In the genomic region with DNA sequence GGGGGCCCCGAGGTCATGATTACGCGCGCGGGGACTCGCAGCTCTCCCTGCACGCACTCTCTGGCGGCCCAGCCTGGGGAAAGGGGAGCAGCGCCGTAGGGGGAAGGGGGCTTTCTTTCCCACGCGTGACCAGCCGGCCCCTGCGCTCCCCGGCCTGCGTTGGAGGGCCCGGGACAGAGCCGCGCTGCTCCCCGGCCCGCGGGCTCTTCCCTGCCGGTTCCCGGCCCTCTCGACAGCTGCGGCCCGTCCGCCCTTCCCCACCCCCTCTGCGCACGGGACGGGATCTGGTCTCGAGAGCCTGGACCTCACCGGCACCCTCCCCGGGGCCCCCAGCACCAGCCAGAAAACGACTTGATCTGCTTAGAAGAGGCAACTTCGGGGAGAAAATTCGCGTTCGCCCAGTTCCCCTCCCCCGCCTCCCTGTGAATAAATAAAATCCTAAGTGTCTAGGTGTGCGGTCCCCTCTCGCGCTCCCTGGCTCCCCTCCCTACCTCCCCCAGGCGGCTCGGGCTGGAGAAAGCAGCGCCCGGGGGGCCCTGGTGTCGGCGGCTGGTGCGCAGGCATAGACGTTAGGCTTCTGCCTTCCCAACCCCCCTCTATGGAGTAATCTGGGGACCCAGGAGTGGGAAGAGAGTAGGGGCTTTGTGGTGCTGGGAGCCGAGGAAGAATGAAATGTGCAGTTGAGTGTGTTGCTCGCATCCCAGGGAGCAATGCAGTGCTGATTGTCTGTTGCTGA, we compare ENCODE assay signal across 1 cellular context.
TF ChIP-seq lines count a peak whose summit lies in the region.

No MANE protein-coding gene starts in this region.

TF ChIP-seq in HepG2, 621 proteins besides CTCF, POLR2A, EP300 and RAD21 (continued from another document and continues in another):
- TF ChIP-seq KAT8 (CRISPR knock-in tag; IDR thresholded peaks at IDR 0.05) (peak; percentile 40; the same call in 1 of the 2 replicates), NR2F2 (IDR thresholded peaks at IDR 0.05; ENCODE audit: borderline replicate concordance, low read depth) (no peak), MTF2 (CRISPR knock-in tag; IDR thresholded peaks at IDR 0.05; ENCODE audit: borderline replicate concordance) (no peak), ZNF746 (CRISPR knock-in tag; IDR thresholded peaks at IDR 0.05) (no peak), ESRRA (CRISPR knock-in tag; IDR thresholded peaks at IDR 0.05; ENCODE audit: low read depth) (peak; percentile 20; the same call in 1 of the 2 replicates), JUNB (CRISPR knock-in tag; IDR thresholded peaks at IDR 0.05; ENCODE audit: borderline replicate concordance) (0 out of 2 replicates have a peak, but pooled peaks have one; percentile 8), PRPF4 (IDR thresholded peaks at IDR 0.05; ENCODE audit: low read depth, low read length, poor library complexity, severe bottlenecking) (peak; percentile 44), ZNF138 (CRISPR knock-in tag; IDR thresholded peaks at IDR 0.05; ENCODE audit: low read depth) (0 out of 2 replicates have a peak, but pooled peaks have one; percentile 5), FLYWCH1 (CRISPR knock-in tag; IDR thresholded peaks at IDR 0.05) (no peak), ZNF546 (CRISPR knock-in tag; conservative IDR thresholded peaks at IDR 0.05) (peak; percentile 79; the same call in 1 of the 2 replicates), ZNF230 (CRISPR knock-in tag; IDR thresholded peaks at IDR 0.05) (no peak), RXRA (CRISPR knock-in tag; IDR thresholded peaks at IDR 0.05) (0 out of 2 replicates have a peak, but pooled peaks have one; percentile 23), ZNF160 (CRISPR knock-in tag; IDR thresholded peaks at IDR 0.05) (no peak), MAZ (IDR thresholded peaks at IDR 0.05; ENCODE audit: borderline replicate concordance, low read depth, low read length) (no peak), MAZ (CRISPR knock-in tag; IDR thresholded peaks at IDR 0.05; ENCODE audit: low read depth) (peak; percentile 19; the same call in 1 of the 2 replicates), NBN (conservative IDR thresholded peaks at IDR 0.05) (no peak), NCOA5 (CRISPR knock-in tag; IDR thresholded peaks at IDR 0.05) (no peak), ZNF274 (CRISPR knock-in tag; IDR thresholded peaks at IDR 0.05) (0 out of 2 replicates have a peak, but pooled peaks have one; percentile 30), PHF8 (CRISPR knock-in tag; IDR thresholded peaks at IDR 0.05) (peak; percentile 38), ATF1 (CRISPR knock-in tag; IDR thresholded peaks at IDR 0.05) (no peak), NAIF1 (CRISPR knock-in tag; IDR thresholded peaks at IDR 0.05; ENCODE audit: borderline replicate concordance) (peak; percentile 3; the same call in 1 of the 2 replicates), PITX1 (CRISPR knock-in tag; IDR thresholded peaks at IDR 0.05) (peak; percentile 27; the same call in 1 of the 2 replicates), ZSCAN21 (CRISPR knock-in tag; IDR thresholded peaks at IDR 0.05; ENCODE audit: borderline replicate concordance) (peak; percentile 71), ZNF350 (CRISPR knock-in tag; IDR thresholded peaks at IDR 0.05; ENCODE audit: borderline replicate concordance, low read depth) (peak; percentile 32; the same call in 1 of the 2 replicates), RFXANK (CRISPR knock-in tag; IDR thresholded peaks at IDR 0.05) (peak; percentile 18; the same call in 1 of the 2 replicates), ISL2 (CRISPR knock-in tag; IDR thresholded peaks at IDR 0.05) (no peak), ZNF841 (CRISPR knock-in tag; IDR thresholded peaks at IDR 0.05; ENCODE audit: borderline replicate concordance) (no peak), ASH2L (IDR thresholded peaks at IDR 0.05; ENCODE audit: insufficient read length, low read depth, low read length) (peak; percentile 12), KMT2A (CRISPR knock-in tag; IDR thresholded peaks at IDR 0.05) (peak; percentile 27), ZNF615 (CRISPR knock-in tag; IDR thresholded peaks at IDR 0.05; ENCODE audit: borderline replicate concordance) (0 out of 2 replicates have a peak, but pooled peaks have one; percentile 4)
- TF ChIP-seq, protein P1, sequence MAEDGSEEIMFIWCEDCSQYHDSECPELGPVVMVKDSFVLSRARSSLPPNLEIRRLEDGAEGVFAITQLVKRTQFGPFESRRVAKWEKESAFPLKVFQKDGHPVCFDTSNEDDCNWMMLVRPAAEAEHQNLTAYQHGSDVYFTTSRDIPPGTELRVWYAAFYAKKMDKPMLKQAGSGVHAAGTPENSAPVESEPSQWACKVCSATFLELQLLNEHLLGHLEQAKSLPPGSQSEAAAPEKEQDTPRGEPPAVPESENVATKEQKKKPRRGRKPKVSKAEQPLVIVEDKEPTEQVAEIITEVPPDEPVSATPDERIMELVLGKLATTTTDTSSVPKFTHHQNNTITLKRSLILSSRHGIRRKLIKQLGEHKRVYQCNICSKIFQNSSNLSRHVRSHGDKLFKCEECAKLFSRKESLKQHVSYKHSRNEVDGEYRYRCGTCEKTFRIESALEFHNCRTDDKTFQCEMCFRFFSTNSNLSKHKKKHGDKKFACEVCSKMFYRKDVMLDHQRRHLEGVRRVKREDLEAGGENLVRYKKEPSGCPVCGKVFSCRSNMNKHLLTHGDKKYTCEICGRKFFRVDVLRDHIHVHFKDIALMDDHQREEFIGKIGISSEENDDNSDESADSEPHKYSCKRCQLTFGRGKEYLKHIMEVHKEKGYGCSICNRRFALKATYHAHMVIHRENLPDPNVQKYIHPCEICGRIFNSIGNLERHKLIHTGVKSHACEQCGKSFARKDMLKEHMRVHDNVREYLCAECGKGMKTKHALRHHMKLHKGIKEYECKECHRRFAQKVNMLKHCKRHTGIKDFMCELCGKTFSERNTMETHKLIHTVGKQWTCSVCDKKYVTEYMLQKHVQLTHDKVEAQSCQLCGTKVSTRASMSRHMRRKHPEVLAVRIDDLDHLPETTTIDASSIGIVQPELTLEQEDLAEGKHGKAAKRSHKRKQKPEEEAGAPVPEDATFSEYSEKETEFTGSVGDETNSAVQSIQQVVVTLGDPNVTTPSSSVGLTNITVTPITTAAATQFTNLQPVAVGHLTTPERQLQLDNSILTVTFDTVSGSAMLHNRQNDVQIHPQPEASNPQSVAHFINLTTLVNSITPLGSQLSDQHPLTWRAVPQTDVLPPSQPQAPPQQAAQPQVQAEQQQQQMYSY (CRISPR knock-in tag; IDR thresholded peaks at IDR 0.05): peak; percentile 48; the same call in 1 of the 2 replicates
- TF ChIP-seq, protein P2, sequence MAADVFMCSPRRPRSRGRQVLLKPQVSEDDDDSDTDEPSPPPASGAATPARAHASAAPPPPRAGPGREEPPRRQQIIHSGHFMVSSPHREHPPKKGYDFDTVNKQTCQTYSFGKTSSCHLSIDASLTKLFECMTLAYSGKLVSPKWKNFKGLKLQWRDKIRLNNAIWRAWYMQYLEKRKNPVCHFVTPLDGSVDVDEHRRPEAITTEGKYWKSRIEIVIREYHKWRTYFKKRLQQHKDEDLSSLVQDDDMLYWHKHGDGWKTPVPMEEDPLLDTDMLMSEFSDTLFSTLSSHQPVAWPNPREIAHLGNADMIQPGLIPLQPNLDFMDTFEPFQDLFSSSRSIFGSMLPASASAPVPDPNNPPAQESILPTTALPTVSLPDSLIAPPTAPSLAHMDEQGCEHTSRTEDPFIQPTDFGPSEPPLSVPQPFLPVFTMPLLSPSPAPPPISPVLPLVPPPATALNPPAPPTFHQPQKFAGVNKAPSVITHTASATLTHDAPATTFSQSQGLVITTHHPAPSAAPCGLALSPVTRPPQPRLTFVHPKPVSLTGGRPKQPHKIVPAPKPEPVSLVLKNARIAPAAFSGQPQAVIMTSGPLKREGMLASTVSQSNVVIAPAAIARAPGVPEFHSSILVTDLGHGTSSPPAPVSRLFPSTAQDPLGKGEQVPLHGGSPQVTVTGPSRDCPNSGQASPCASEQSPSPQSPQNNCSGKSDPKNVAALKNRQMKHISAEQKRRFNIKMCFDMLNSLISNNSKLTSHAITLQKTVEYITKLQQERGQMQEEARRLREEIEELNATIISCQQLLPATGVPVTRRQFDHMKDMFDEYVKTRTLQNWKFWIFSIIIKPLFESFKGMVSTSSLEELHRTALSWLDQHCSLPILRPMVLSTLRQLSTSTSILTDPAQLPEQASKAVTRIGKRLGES (CRISPR knock-in tag; IDR thresholded peaks at IDR 0.05; ENCODE audit: borderline replicate concordance): no peak
- TF ChIP-seq, protein P3, sequence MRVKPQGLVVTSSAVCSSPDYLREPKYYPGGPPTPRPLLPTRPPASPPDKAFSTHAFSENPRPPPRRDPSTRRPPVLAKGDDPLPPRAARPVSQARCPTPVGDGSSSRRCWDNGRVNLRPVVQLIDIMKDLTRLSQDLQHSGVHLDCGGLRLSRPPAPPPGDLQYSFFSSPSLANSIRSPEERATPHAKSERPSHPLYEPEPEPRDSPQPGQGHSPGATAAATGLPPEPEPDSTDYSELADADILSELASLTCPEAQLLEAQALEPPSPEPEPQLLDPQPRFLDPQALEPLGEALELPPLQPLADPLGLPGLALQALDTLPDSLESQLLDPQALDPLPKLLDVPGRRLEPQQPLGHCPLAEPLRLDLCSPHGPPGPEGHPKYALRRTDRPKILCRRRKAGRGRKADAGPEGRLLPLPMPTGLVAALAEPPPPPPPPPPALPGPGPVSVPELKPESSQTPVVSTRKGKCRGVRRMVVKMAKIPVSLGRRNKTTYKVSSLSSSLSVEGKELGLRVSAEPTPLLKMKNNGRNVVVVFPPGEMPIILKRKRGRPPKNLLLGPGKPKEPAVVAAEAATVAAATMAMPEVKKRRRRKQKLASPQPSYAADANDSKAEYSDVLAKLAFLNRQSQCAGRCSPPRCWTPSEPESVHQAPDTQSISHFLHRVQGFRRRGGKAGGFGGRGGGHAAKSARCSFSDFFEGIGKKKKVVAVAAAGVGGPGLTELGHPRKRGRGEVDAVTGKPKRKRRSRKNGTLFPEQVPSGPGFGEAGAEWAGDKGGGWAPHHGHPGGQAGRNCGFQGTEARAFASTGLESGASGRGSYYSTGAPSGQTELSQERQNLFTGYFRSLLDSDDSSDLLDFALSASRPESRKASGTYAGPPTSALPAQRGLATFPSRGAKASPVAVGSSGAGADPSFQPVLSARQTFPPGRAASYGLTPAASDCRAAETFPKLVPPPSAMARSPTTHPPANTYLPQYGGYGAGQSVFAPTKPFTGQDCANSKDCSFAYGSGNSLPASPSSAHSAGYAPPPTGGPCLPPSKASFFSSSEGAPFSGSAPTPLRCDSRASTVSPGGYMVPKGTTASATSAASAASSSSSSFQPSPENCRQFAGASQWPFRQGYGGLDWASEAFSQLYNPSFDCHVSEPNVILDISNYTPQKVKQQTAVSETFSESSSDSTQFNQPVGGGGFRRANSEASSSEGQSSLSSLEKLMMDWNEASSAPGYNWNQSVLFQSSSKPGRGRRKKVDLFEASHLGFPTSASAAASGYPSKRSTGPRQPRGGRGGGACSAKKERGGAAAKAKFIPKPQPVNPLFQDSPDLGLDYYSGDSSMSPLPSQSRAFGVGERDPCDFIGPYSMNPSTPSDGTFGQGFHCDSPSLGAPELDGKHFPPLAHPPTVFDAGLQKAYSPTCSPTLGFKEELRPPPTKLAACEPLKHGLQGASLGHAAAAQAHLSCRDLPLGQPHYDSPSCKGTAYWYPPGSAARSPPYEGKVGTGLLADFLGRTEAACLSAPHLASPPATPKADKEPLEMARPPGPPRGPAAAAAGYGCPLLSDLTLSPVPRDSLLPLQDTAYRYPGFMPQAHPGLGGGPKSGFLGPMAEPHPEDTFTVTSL (CRISPR knock-in tag; IDR thresholded peaks at IDR 0.05; ENCODE audit: borderline replicate concordance): 0 out of 2 replicates have a peak, but pooled peaks have one; percentile 44
- TF ChIP-seq, protein P4, sequence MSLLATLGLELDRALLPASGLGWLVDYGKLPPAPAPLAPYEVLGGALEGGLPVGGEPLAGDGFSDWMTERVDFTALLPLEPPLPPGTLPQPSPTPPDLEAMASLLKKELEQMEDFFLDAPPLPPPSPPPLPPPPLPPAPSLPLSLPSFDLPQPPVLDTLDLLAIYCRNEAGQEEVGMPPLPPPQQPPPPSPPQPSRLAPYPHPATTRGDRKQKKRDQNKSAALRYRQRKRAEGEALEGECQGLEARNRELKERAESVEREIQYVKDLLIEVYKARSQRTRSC (CRISPR knock-in tag; IDR thresholded peaks at IDR 0.05; ENCODE audit: low read depth): no peak
- TF ChIP-seq, protein P5, sequence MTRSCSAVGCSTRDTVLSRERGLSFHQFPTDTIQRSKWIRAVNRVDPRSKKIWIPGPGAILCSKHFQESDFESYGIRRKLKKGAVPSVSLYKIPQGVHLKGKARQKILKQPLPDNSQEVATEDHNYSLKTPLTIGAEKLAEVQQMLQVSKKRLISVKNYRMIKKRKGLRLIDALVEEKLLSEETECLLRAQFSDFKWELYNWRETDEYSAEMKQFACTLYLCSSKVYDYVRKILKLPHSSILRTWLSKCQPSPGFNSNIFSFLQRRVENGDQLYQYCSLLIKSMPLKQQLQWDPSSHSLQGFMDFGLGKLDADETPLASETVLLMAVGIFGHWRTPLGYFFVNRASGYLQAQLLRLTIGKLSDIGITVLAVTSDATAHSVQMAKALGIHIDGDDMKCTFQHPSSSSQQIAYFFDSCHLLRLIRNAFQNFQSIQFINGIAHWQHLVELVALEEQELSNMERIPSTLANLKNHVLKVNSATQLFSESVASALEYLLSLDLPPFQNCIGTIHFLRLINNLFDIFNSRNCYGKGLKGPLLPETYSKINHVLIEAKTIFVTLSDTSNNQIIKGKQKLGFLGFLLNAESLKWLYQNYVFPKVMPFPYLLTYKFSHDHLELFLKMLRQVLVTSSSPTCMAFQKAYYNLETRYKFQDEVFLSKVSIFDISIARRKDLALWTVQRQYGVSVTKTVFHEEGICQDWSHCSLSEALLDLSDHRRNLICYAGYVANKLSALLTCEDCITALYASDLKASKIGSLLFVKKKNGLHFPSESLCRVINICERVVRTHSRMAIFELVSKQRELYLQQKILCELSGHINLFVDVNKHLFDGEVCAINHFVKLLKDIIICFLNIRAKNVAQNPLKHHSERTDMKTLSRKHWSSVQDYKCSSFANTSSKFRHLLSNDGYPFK (CRISPR knock-in tag; IDR thresholded peaks at IDR 0.05; ENCODE audit: borderline replicate concordance): peak; percentile 48; the same call in 1 of the 2 replicates
- TF ChIP-seq, protein P6, sequence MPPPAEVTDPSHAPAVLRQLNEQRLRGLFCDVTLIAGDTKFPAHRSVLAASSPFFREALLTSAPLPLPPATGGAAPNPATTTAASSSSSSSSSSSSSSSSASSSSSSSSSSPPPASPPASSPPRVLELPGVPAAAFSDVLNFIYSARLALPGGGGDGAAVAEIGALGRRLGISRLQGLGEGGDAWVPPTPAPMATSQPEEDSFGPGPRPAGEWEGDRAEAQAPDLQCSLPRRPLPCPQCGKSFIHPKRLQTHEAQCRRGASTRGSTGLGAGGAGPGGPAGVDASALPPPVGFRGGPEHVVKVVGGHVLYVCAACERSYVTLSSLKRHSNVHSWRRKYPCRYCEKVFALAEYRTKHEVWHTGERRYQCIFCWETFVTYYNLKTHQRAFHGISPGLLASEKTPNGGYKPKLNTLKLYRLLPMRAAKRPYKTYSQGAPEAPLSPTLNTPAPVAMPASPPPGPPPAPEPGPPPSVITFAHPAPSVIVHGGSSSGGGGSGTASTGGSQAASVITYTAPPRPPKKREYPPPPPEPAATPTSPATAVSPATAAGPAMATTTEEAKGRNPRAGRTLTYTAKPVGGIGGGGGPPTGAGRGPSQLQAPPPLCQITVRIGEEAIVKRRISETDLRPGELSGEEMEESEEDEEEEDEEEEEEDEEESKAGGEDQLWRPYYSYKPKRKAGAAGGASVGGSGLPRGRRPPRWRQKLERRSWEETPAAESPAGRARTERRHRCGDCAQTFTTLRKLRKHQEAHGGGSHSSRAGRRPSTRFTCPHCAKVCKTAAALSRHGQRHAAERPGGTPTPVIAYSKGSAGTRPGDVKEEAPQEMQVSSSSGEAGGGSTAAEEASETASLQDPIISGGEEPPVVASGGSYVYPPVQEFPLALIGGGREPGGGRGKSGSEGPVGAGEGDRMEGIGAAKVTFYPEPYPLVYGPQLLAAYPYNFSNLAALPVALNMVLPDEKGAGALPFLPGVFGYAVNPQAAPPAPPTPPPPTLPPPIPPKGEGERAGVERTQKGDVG (CRISPR knock-in tag; IDR thresholded peaks at IDR 0.05; ENCODE audit: borderline replicate concordance): no peak
